ENCODE assay signal across 19 cellular contexts in the genomic region with DNA sequence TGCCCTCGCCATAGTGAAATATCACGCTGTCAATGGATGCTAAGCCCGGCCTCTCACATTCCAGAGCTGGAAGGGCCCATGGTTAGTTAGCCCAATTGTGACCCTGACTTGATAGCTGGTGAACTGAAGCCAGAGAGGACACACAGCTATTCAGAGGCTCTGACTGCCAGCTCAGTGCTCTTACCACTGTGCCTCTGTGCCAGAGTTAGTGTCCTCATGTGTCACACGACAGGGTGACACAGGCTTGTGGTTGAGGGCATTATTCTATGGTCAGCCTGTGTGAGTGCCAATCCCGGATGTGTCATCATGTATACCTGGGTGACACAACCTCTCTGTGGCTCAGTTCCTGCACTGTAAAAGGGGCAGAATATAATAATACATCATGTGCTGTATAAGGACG. TPM values are rescaled to one million over a fixed set of nuclear protein-coding genes. Genes with fewer than 3 reads are reported as not detected.
DNase-seq lines count a peak whose midpoint lies in the region; ATAC-seq and TF ChIP-seq lines count a peak whose summit lies in the region.
"Had no signal": no experiment of that assay in that cellular context is flagged by ENCODE, and none has a peak within 500 bp of the region (broad histone marks: within the 10 kb centered on the region; RNA-seq: fewer than 3 reads in every experiment).

No MANE protein-coding gene starts in this region.

- POLR2A ChIA-PET in MCF 10A (lab: Yijun Ruan, JAX) = interaction anchor here (0.5 to 14.3 kb wide), 8 partner anchors 10 to 161 kb away, joined by 3 to 793 read pairs (median 4); a partner anchor contains a TSS

- H3K4me3 ChIP-seq in breast epithelium (no peak overlapping the region), NB4 (ENCODE audit: low read depth, low read length) (no peak overlapping the region), transverse colon (no peak overlapping the region)
- H3K4me3 ChIP-seq: dorsolateral prefrontal cortex, hepatocyte, mucosa of descending colon, smooth muscle cell had no signal

- H3K4me3 Mint-ChIP-seq in MCF 10A (ENCODE audit: unreplicated experiment) = no peak overlapping the region
- no peak overlapping the region for H3K4me3 Mint-ChIP-seq in stimulated activated naive CD8-positive, alpha-beta T cell treated with anti-CD3 and anti-CD28 coated beads, Interleukin-15, amount 100 ng/mL, for 72 hours

- peak overlapping the region; percentile 43 to 68 for H3K27ac ChIP-seq in breast epithelium
- H3K27ac ChIP-seq in transverse colon = no peak overlapping the region
- H3K27ac ChIP-seq: dorsolateral prefrontal cortex, hepatocyte had no signal

- H3K36me3 Mint-ChIP-seq in MCF 10A (ENCODE audit: insufficient read depth, unreplicated experiment) = peaks cover 15% of the 10 kb centered on the region

- TF ChIP-seq EP300 in transverse colon (IDR thresholded peaks at IDR 0.05; ENCODE audit: low read depth) = no peak

- no peak overlapping the region for H3K27ac Mint-ChIP-seq in MCF 10A (ENCODE audit: low read depth, unreplicated experiment)
- no peak overlapping the region for H3K27ac Mint-ChIP-seq in stimulated activated naive CD8-positive, alpha-beta T cell treated with anti-CD3 and anti-CD28 coated beads, Interleukin-15, amount 100 ng/mL, for 72 hours

- DNase-seq in breast epithelium (ENCODE audit: low spot score in 2 of 2) (peak in 1 of 2 donors; percentile 58), MCF 10A (ENCODE audit: unreplicated experiment) (no peak), NB4 (ENCODE audit: low read depth) (peak; percentile 40), Right ventricle myocardium superior (no peak), transverse colon (no peak), NCI-H2196 (lab: John Stamatoyannopoulos, UW; ENCODE audit: unreplicated experiment) (no peak), islet precursor cell (no peak)
- DNase-seq in stimulated activated naive CD8-positive, alpha-beta T cell treated with anti-CD3 and anti-CD28 coated beads, Interleukin-15, amount 100 ng/mL, for 72 hours = peak in 1 of 2 donors; percentile 41
- DNase-seq: activated naive CD4-positive, alpha-beta T cell treated with Interleukin-2 at 50 U/mL for 16 hours; dorsolateral prefrontal cortex; mucosa of descending colon; NCI-H1048; stimulated activated naive CD4-positive, alpha-beta T cell had no signal

- peak; percentile 49 for ATAC-seq in Right ventricle myocardium superior (ENCODE audit: poor library complexity)
- ATAC-seq in stimulated activated naive CD8-positive, alpha-beta T cell treated with anti-CD3 and anti-CD28 coated beads, Interleukin-15, amount 100 ng/mL, for 72 hours = peak; percentile 55
- ATAC-seq: mucosa of descending colon had no signal

- TF ChIP-seq CTCF in breast epithelium (IDR thresholded peaks at IDR 0.05) (no peak), MCF 10A (IDR thresholded peaks at IDR 0.05; ENCODE audit: unreplicated experiment) (no peak), NB4 (IDR thresholded peaks at IDR 0.05; ENCODE audit: low read depth, low read length) (no peak), transverse colon (IDR thresholded peaks at IDR 0.05) (no peak)

- intact Hi-C loops in breast epithelium (cut with DNase I; ENCODE audit: low total_unique reads) = no loop called here
- intact Hi-C loops in MCF 10A (cut with micrococcal nuclease) = no loop called here
- intact Hi-C loops in Right ventricle myocardium superior (cut with DNase I) = no loop called here
- intact Hi-C loops in transverse colon (cut with DNase I; ENCODE audit: low total_unique reads) = loop anchor here (5.0 kb wide), 2 partner anchors 53 to 73 kb away; a partner anchor contains a TSS

- BruUV-seq in MCF 10A (replicated peaks; lab: Mats Ljungman, UMichigan) = no TSS peak

- no peak for TF ChIP-seq POLR2A in breast epithelium (IDR thresholded peaks at IDR 0.05)
- TF ChIP-seq POLR2A in NB4 (IDR thresholded peaks at IDR 0.05; ENCODE audit: extremely low read depth, insufficient read length) = no peak
- TF ChIP-seq POLR2A in transverse colon (IDR thresholded peaks at IDR 0.05) = no peak

- in situ Hi-C loops in transverse colon (cut with MboI; ENCODE audit: low pct_ligation_motif_present in 1 of 4, low pct_unique_long_range_greater_than_20kb in 1 of 4, low sequenced_read_pairs in 3 of 4) = no loop called here

- CTCF ChIA-PET in MCF 10A (lab: Yijun Ruan, JAX) = interaction anchor here (0.6 to 1.4 kb wide), 5 partner anchors 15 to 74 kb away, joined by 3 to 4 read pairs (median 3); no protein-coding TSS in a partner anchor

- WGBS in transverse colon (ENCODE audit: low coverage in 1 of 2), 2 donors = 82 to 86% methylated on average over 2 to 6 of the region's 6 CpGs

- H3K27me3 Mint-ChIP-seq in MCF 10A (ENCODE audit: insufficient read depth, unreplicated experiment) = no peaks in the 10 kb centered on the region
- H3K27me3 Mint-ChIP-seq in stimulated activated naive CD8-positive, alpha-beta T cell treated with anti-CD3 and anti-CD28 coated beads, Interleukin-15, amount 100 ng/mL, for 72 hours = no peaks in the 10 kb centered on the region

- H3K4me1 ChIP-seq in breast epithelium (peaks cover 0 to 10% of the 10 kb centered on the region in 2 donors), transverse colon (peaks cover 3 to 30% (median 18%) of the 10 kb centered on the region in 4 donors)

- no peaks in the 10 kb centered on the region for H3K9me3 Mint-ChIP-seq in MCF 10A (ENCODE audit: unreplicated experiment)
- H3K9me3 Mint-ChIP-seq in stimulated activated naive CD8-positive, alpha-beta T cell treated with anti-CD3 and anti-CD28 coated beads, Interleukin-15, amount 100 ng/mL, for 72 hours = no peaks in the 10 kb centered on the region

- H3K36me3 ChIP-seq in breast epithelium (no peaks in the 10 kb centered on the region), transverse colon (no peaks in the 10 kb centered on the region)

- no peaks in the 10 kb centered on the region for H3K9me3 ChIP-seq in breast epithelium
- no peaks in the 10 kb centered on the region for H3K9me3 ChIP-seq in transverse colon
- H3K9me3 ChIP-seq: mucosa of descending colon had no signal

- H3K4me1 Mint-ChIP-seq in MCF 10A (ENCODE audit: insufficient read depth, unreplicated experiment) = peaks cover 26% of the 10 kb centered on the region
- peaks cover 53% of the 10 kb centered on the region for H3K4me1 Mint-ChIP-seq in stimulated activated naive CD8-positive, alpha-beta T cell treated with anti-CD3 and anti-CD28 coated beads, Interleukin-15, amount 100 ng/mL, for 72 hours

- peaks cover 0 to 7% of the 10 kb centered on the region in 2 donors for H3K27me3 ChIP-seq in breast epithelium
- H3K27me3 ChIP-seq in transverse colon = peaks cover 14% of the 10 kb centered on the region

RNA-seq across cellular contexts. Expression of a gene that starts 2.5 kb away (rescaled TPM):
- total RNA-seq in breast epithelium (1,000 to 10,000 TPM; 2,679 to 5,417 (median 3,885) TPM), MCF 10A (2022) (79.3 and 108 TPM in 2 replicates), Right ventricle myocardium superior (105 TPM), transverse colon (100 to 1,000 TPM in 3 of 4 donors, 10 to 100 TPM in 1; 40.4 to 784 (median 274) TPM)

RNA-seq across cellular contexts. Expression of a gene that starts 10.2 kb away (rescaled TPM):
- not detected for total RNA-seq in breast epithelium
- not detected in 2 replicates for total RNA-seq in MCF 10A (2022)
- not detected for total RNA-seq in Right ventricle myocardium superior
- total RNA-seq in transverse colon = 100 to 1,000 TPM in 1 of 4 donors, 1 to 10 TPM in 2, not detected in 1; 3.0 to 526 (median 5.6) TPM
- total RNA-seq: fibroblast of lung, hepatocyte, osteoblast, SK-MEL-5, smooth muscle cell had no signal

RNA-seq across cellular contexts. Expression of a gene that starts 11.9 kb away (rescaled TPM):
- 100 to 1,000 TPM in 1 of 3 donors, 10 to 100 TPM in 2; 20.0 to 224 (median 48.3) TPM for total RNA-seq in breast epithelium
- not detected in 2 replicates for total RNA-seq in MCF 10A (2022)
- 1.3 TPM for total RNA-seq in Right ventricle myocardium superior
- 1,000 to 10,000 TPM in 1 of 4 donors, 100 to 1,000 TPM in 1, 10 to 100 TPM in 2; 21.0 to 1,835 (median 81.0) TPM for total RNA-seq in transverse colon
- total RNA-seq: osteoblast, SK-MEL-5, smooth muscle cell had no signal

RNA-seq across cellular contexts. Expression of a gene that starts 22.1 kb away (rescaled TPM):
- total RNA-seq in breast epithelium = 10 to 100 TPM in 2 of 3 donors, 1 to 10 TPM in 1; 9.1 to 34.0 (median 12.1) TPM
- 1.7 and 2.4 TPM in 2 replicates for total RNA-seq in MCF 10A (2022)
- total RNA-seq in Right ventricle myocardium superior = 2.1 TPM
- total RNA-seq in transverse colon = 10 to 100 TPM in 3 of 4 donors, 1 to 10 TPM in 1; 6.8 to 54.5 (median 18.9) TPM
- total RNA-seq: SK-MEL-5 had no signal

RNA-seq across cellular contexts. Expression of a gene that starts 28.1 kb away (rescaled TPM):
- not detected for total RNA-seq in breast epithelium
- total RNA-seq in MCF 10A (2022) = not detected in 2 replicates
- not detected for total RNA-seq in Right ventricle myocardium superior
- total RNA-seq in transverse colon = not detected
- total RNA-seq: activated CD8-positive, alpha-beta memory T cell treated with anti-CD3 and anti-CD28 coated beads for 36 hours; dorsolateral prefrontal cortex; fibroblast of lung; hepatocyte; mucosa of descending colon; osteoblast; SK-MEL-5; smooth muscle cell had no signal

Comparison
In these comparisons a context has a peak if more than half of its experiments do, and no peak if none do; other contexts are left out.
1. H3K27ac ChIP-seq: peak in breast epithelium (2 of 2); none in transverse colon (0 of 4).